ENCODE assay signal across 37 cellular contexts in genomic region chr12:132677492-132677891, GRCh38. TPM values are rescaled to one million over a fixed set of nuclear protein-coding genes. Genes with fewer than 3 reads are reported as not detected.
"Had no signal": no experiment of that assay in that cellular context is flagged by ENCODE, and none has a peak within 500 bp of the region (broad histone marks: within the 10 kb centered on the region; RNA-seq: fewer than 3 reads in every experiment).

No MANE protein-coding gene starts in this region.

- H3K27me3 ChIP-seq: adrenal gland, body of pancreas, brain microvascular endothelial cell, breast epithelium had no signal

- ATAC-seq: activated CD8-positive, alpha-beta T cell treated with anti-CD3 and anti-CD28 coated beads for 36 hours; activated naive CD4-positive, alpha-beta T cell treated with anti-CD3 and anti-CD28 coated beads, Interleukin-2, amount 50 U/mL, for 72 hours; activated T-cell treated with anti-CD3 and anti-CD28 coated beads, Interleukin-2, amount 50 U/mL, for 4 hours; activated T-cell treated with anti-CD3 and anti-CD28 coated beads, Interleukin-2, amount 50 U/mL, for 72 hours; activated T-helper 17 cell treated with anti-CD3 and anti-CD28 coated beads, Interleukin-2, amount 50 U/mL, for 72 hours; body of pancreas had no signal

- H3K4me3 ChIP-seq: adrenal gland, body of pancreas, breast epithelium had no signal

- H3K27ac ChIP-seq: adrenal gland, body of pancreas, brain microvascular endothelial cell, breast epithelium, VCaP had no signal

- H3K4me1 ChIP-seq: adrenal gland, body of pancreas, breast epithelium had no signal

- H3K9me3 ChIP-seq: adrenal gland, body of pancreas, breast epithelium had no signal

- DNase-seq: activated B cell treated with CpG ODN at 0.5 μM for 24 hours; activated CD4-positive, alpha-beta memory T cell treated with anti-CD3 and anti-CD28 coated beads for 36 hours; activated CD4-positive, alpha-beta T cell treated with anti-CD3 and anti-CD28 coated beads for 4 hours; activated CD4-positive, alpha-beta T cell treated with anti-CD3 and anti-CD28 coated beads, Interleukin-2, amount 10 ng/mL, durations not matched to agents 24 days and 14 days; activated CD4-positive, alpha-beta T cell treated with anti-CD3 and anti-CD28 coated beads, Interleukin-2, amount 50 U/mL, for 1 hour; activated CD4-positive, alpha-beta T cell treated with anti-CD3 and anti-CD28 coated beads, Interleukin-2, amount 50 U/mL, for 4 hours; activated CD4-positive, CD25-positive, alpha-beta regulatory T cell treated with anti-CD3 and anti-CD28 coated beads, Interleukin-2, amount 50 U/mL, for 72 hours; activated CD8-positive, alpha-beta memory T cell treated with anti-CD3 and anti-CD28 coated beads, Interleukin-2, amount 50 U/mL, for 4 hours; activated CD8-positive, alpha-beta T cell treated with anti-CD3 and anti-CD28 coated beads for 36 hours; activated effector memory CD4-positive, alpha-beta T cell treated with anti-CD3 and anti-CD28 coated beads, Interleukin-2, amount 50 U/mL, for 16 hours; activated gamma-delta T cell treated with Interleukin-2 at 50 U/mL for 16 hours; activated naive CD4-positive, alpha-beta T cell; activated naive CD4-positive, alpha-beta T cell treated with anti-CD3 and anti-CD28 coated beads for 36 hours; activated naive CD4-positive, alpha-beta T cell treated with anti-CD3 and anti-CD28 coated beads, Interleukin-2, amount 50 U/mL, for 16 hours; activated naive CD8-positive, alpha-beta T cell treated with anti-CD3 and anti-CD28 coated beads for 36 hours; activated T-cell treated with anti-CD3 and anti-CD28 coated beads for 4 hours; activated T-cell treated with anti-CD3 and anti-CD28 coated beads, Interleukin-2, amount 50 U/mL, for 1 hour; activated T-cell treated with anti-CD3 and anti-CD28 coated beads, Interleukin-2, amount 50 U/mL, for 4 hours; activated T-cell treated with anti-CD3 and anti-CD28 coated beads, Interleukin-2, amount 50 U/mL, for 72 hours; adrenal gland; amniotic stem cell; aorta; body of pancreas; brain microvascular endothelial cell; central memory CD4-positive, alpha-beta T cell; T-helper 1 cell; T-helper 2 cell; T-helper 9 cell had no signal

- H3K36me3 ChIP-seq: brain microvascular endothelial cell had no signal

RNA-seq across cellular contexts. Expression of gene P2RX2, which starts 58.9 kb away (rescaled TPM):
- total RNA-seq: activated B cell treated with CpG ODN at 0.5 μM for 24 hours; activated CD4-positive, alpha-beta memory T cell treated with anti-CD3 and anti-CD28 coated beads for 36 hours; activated CD4-positive, alpha-beta T cell treated with anti-CD3 and anti-CD28 coated beads, Interleukin-2, amount 10 ng/mL, durations not matched to agents 24 days and 14 days; activated CD8-positive, alpha-beta memory T cell treated with anti-CD3 and anti-CD28 coated beads for 36 hours; activated CD8-positive, alpha-beta T cell treated with anti-CD3 and anti-CD28 coated beads for 36 hours; activated naive CD4-positive, alpha-beta T cell treated with anti-CD3 and anti-CD28 coated beads for 36 hours; activated naive CD4-positive, alpha-beta T cell treated with anti-CD3 and anti-CD28 coated beads, Interleukin-2, amount 50 U/mL, for 72 hours; activated naive CD8-positive, alpha-beta T cell treated with anti-CD3 and anti-CD28 coated beads for 36 hours; activated T-cell treated with anti-CD3 and anti-CD28 coated beads, Interleukin-2, amount 50 U/mL, for 4 hours; activated T-cell treated with anti-CD3 and anti-CD28 coated beads, Interleukin-2, amount 50 U/mL, for 72 hours; activated T-helper 1 cell treated with anti-CD3 and anti-CD28 coated beads, Interleukin-12 subunit alpha, Interleukin-12 subunit beta, Interleukin-2, Interleukin-4 antibody, amounts not matched to agents 30 ng/mL and 10 ng/mL and 1 ng/mL, durations not matched to agents 14 hours and 24 hours and 36 hours; activated T-helper 17 cell treated with anti-CD3 and anti-CD28 coated beads, Interleukin-2, amount 50 U/mL, for 72 hours; astrocyte; cardiac septum; cerebellum had no signal
- polyA plus RNA-seq: aorta had no signal
